ENCODE assay signal across 8 cellular contexts in the genomic region with DNA sequence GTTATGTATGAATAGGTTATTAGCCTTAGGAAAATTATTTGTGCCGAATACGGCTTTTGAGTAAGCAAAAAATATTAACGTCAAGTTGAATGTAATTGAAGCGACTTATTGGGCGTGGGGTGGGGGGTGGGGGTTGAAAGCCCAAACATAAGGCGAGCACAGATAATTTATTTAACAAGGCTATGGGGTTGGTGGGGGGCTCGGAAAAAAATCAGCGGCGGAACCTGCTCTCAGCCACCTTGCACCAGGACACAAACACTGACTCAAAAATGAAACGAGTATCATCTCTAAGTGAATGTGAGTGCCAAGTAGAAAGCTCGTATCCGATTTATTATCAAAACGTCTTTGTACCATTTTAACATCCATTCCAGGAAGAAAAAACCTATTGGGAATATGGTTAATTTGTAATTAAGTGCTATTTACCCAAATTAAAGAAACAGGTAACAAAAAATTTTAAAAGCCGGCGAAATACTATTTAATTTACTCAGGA. TPM values are rescaled to one million over a fixed set of nuclear protein-coding genes. Genes with fewer than 3 reads are reported as not detected.
A peak's percentile ranks its signal among the peaks of the same experiment; 100 is the strongest.
DNase-seq lines count a peak whose midpoint lies in the region; ATAC-seq, FAIRE-seq and TF ChIP-seq lines count a peak whose summit lies in the region.

No MANE protein-coding gene starts in this region.

- TF ChIP-seq CTCF in AG04449 (IDR thresholded peaks at IDR 0.05; ENCODE audit: insufficient read depth, low read length, missing control alignments) (no peak), keratinocyte (optimal IDR thresholded peaks at IDR 0.05 in 1 of 3, IDR thresholded peaks at IDR 0.05 in 1 of 3, conservative IDR thresholded peaks at IDR 0.05 in 1 of 3; ENCODE audit: extremely low read depth in 1 of 3, insufficient read depth in 2 of 3, low read length in 3 of 3) (no peak)

- ATAC-seq in activated naive CD8-positive, alpha-beta T cell treated with anti-CD3 and anti-CD28 coated beads, Interleukin-2, amount 50 U/mL, for 24 hours, result no peak

- peak overlapping the region; percentile 90 for H3K27ac Mint-ChIP-seq in activated naive CD8-positive, alpha-beta T cell treated with anti-CD3 and anti-CD28 coated beads, Interleukin-2, amount 50 U/mL, for 24 hours

- H3K36me3 ChIP-seq in H7 (replicated peaks; ENCODE audit: control insufficient read depth, insufficient read depth, low read length) (no peaks in the 10 kb centered on the region), keratinocyte (ENCODE audit: control insufficient read depth in 2 of 2, extremely low read depth in 1 of 2, insufficient read depth in 2 of 2, low read length in 2 of 2) (no peaks in the 10 kb centered on the region)

- H3K27ac ChIP-seq in keratinocyte (ENCODE audit: control insufficient read depth, insufficient read depth, low read length), result peak overlapping the region; percentile 89

- H3K9me3 ChIP-seq in keratinocyte (ENCODE audit: control insufficient read depth, low read depth, low read length), result no peaks in the 10 kb centered on the region

- H3K4me2 ChIP-seq in keratinocyte (ENCODE audit: control insufficient read depth, extremely low read depth, insufficient read depth, low read depth, low read length), result peak overlapping the region; percentile 90

- no peak for DNase-seq in AG04449 (ENCODE audit: low read depth, low spot score)
- DNase-seq in H7, result no peak
- DNase-seq in activated naive CD8-positive, alpha-beta T cell treated with anti-CD3 and anti-CD28 coated beads, Interleukin-2, amount 50 U/mL, for 24 hours, result no peak
- DNase-seq in keratinocyte (ENCODE audit: low read depth, low spot score), result no peak
- peak; percentile 45 for DNase-seq in superior temporal gyrus (ENCODE audit: extremely low spot score)
- DNase-seq in amygdala (lab: John Stamatoyannopoulos, UW), result no peak
- no peak for DNase-seq in KBM-7
- DNase-seq in activated CD4-positive, CD25-positive, alpha-beta regulatory T cell treated with anti-CD3 and anti-CD28 coated beads, Interleukin-2, amount 50 U/mL, for 72 hours, result no peak

- H3K79me2 ChIP-seq in keratinocyte (ENCODE audit: control insufficient read depth, insufficient read depth, low read length), result peaks cover 29% of the 10 kb centered on the region

- H3K4me1 ChIP-seq in keratinocyte (ENCODE audit: control insufficient read depth, extremely low read depth, insufficient read depth, low read length), result peaks cover 4% of the 10 kb centered on the region

- POLR2A ChIA-PET in AG04449 (lab: Yijun Ruan, JAX), result no interaction called here

- H3K36me3 Mint-ChIP-seq in activated naive CD8-positive, alpha-beta T cell treated with anti-CD3 and anti-CD28 coated beads, Interleukin-2, amount 50 U/mL, for 24 hours (ENCODE audit: low read depth), result no peaks in the 10 kb centered on the region

- peaks cover 2% of the 10 kb centered on the region for H3K27me3 Mint-ChIP-seq in activated naive CD8-positive, alpha-beta T cell treated with anti-CD3 and anti-CD28 coated beads, Interleukin-2, amount 50 U/mL, for 24 hours

- H3K27me3 ChIP-seq in H7 (ENCODE audit: control insufficient read depth, insufficient read depth, low read length), result no peaks in the 10 kb centered on the region
- no peaks in the 10 kb centered on the region for H3K27me3 ChIP-seq in keratinocyte (ENCODE audit: control insufficient read depth, extremely low read depth, insufficient read depth, low read length)

- in situ Hi-C loops in KBM-7 (cut with MboI; ENCODE audit: low pct_unique_long_range_greater_than_20kb, low sequenced_read_pairs), result no loop called here

- H3K9me3 Mint-ChIP-seq in activated naive CD8-positive, alpha-beta T cell treated with anti-CD3 and anti-CD28 coated beads, Interleukin-2, amount 50 U/mL, for 24 hours, result no peaks in the 10 kb centered on the region

- H3K9me1 ChIP-seq in keratinocyte (ENCODE audit: control insufficient read depth, extremely low read depth, insufficient read depth, low read length), result no peaks in the 10 kb centered on the region

- FAIRE-seq in keratinocyte (lab: Jason Lieb, UNC), result no peak

- dilution Hi-C loops in keratinocyte (cut with MboI; ENCODE audit: extremely low pct_ligation_motif_present, low sequenced_read_pairs), result no loop called here

- peak overlapping the region; percentile 77 for H3K4me3 Mint-ChIP-seq in activated naive CD8-positive, alpha-beta T cell treated with anti-CD3 and anti-CD28 coated beads, Interleukin-2, amount 50 U/mL, for 24 hours

- peak overlapping the region; percentile 93 for H3K9ac ChIP-seq in keratinocyte (ENCODE audit: control insufficient read depth, extremely low read depth, insufficient read depth, low read length)

- H4K20me1 ChIP-seq in keratinocyte (ENCODE audit: control insufficient read depth, extremely low read depth, insufficient read depth, low read length), result peaks cover 2% of the 10 kb centered on the region

- CTCF ChIA-PET in AG04449 (lab: Yijun Ruan, JAX), result no interaction called here

- H2AFZ ChIP-seq in keratinocyte (ENCODE audit: control insufficient read depth, low read length), result peak overlapping the region; percentile 78

- H3K4me3 ChIP-seq in AG04449 (ENCODE audit: low read depth, low read length) (peak overlapping the region; percentile 83), H7 (ENCODE audit: insufficient read depth, low read depth, low read length) (peak overlapping the region; percentile 72), keratinocyte (ENCODE audit: control insufficient read depth in 2 of 3, extremely low read depth in 1 of 3, insufficient read depth in 2 of 3, low read depth in 1 of 3, low read length in 3 of 3) (peak overlapping the region; percentile 63 to 93 (median 91))

- H3K4me1 Mint-ChIP-seq in activated naive CD8-positive, alpha-beta T cell treated with anti-CD3 and anti-CD28 coated beads, Interleukin-2, amount 50 U/mL, for 24 hours, result peaks cover 17% of the 10 kb centered on the region

RNA-seq across cellular contexts. Expression of gene LARP1B, which starts 0.9 kb away (rescaled TPM):
- 20.7 and 34.1 TPM in 2 replicates for total RNA-seq in H7 (2014; rRNA removed; shearing (Covaris generic))
- polyA plus RNA-seq in keratinocyte, result 8.7 to 18.3 TPM (median 10.6 TPM) in 3 replicates
- polyA plus RNA-seq in keratinocyte (2011; ENCODE audit: low read depth), result 17.9 TPM
- polyA plus RNA-seq in keratinocyte (2011; cell fraction: cytosol; rRNA removed), result 7.3 and 13.7 TPM in 2 replicates
- polyA plus RNA-seq in keratinocyte (2011; cell fraction: nucleus; rRNA removed), result 11.8 and 16.7 TPM in 2 replicates
- polyA plus RNA-seq in keratinocyte (2012; ENCODE audit: low replicate concordance), result 12.3 and 15.5 TPM in 2 replicates
- polyA minus RNA-seq in keratinocyte, result 2.3 to 13.9 TPM (median 4.0 TPM) in 3 replicates
- polyA minus RNA-seq in keratinocyte (2011; cell fraction: cytosol; rRNA and poly(A)+ RNA removed), result 5.8 TPM
- 9.3 and 20.0 TPM in 2 replicates for polyA minus RNA-seq in keratinocyte (2011; cell fraction: nucleus; rRNA and poly(A)+ RNA removed)
